Comparison of ENCODE assay signal across 31 cellular contexts in the genomic region with DNA sequence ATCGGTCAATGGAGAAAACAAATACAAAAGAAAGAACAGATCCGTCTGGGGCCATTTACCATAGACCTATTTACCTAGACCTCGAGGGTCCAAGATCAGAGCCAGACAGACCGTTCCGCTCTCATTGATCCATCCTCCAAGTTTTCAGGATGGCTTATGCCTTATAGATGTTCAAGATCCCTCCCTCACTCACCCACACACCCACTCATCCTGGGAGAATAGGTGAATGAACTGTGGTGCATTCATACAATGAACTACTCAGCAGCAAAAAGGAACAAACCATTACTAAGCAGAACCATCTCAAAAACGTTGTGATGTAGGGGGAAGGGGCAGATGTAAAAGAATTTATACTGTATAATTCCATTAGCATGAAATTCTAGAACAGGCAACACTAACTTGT.
"Had no signal": no experiment of that assay in that cellular context is flagged by ENCODE, and none has a peak within 500 bp of the region (broad histone marks: within the 10 kb centered on the region; RNA-seq: fewer than 3 reads in every experiment).

No MANE protein-coding gene starts in this region.

- H3K36me3 ChIP-seq: adrenal gland had no signal

- H3K4me3 ChIP-seq: adrenal gland had no signal

- H3K27ac ChIP-seq: adrenal gland, VCaP had no signal

- FAIRE-seq: astrocyte, TTC549 had no signal

- ATAC-seq: activated CD8-positive, alpha-beta T cell treated with anti-CD3 and anti-CD28 coated beads for 36 hours; activated naive CD4-positive, alpha-beta T cell treated with anti-CD3 and anti-CD28 coated beads, Interleukin-2, amount 50 U/mL, for 72 hours; activated T-cell treated with anti-CD3 and anti-CD28 coated beads, Interleukin-2, amount 50 U/mL, for 4 hours; activated T-cell treated with anti-CD3 and anti-CD28 coated beads, Interleukin-2, amount 50 U/mL, for 72 hours; activated T-helper 17 cell treated with anti-CD3 and anti-CD28 coated beads, Interleukin-2, amount 50 U/mL, for 72 hours had no signal

- H3K9me3 ChIP-seq: adrenal gland had no signal

- DNase-seq: activated B cell treated with CpG ODN at 0.5 μM for 24 hours; activated CD4-positive, alpha-beta memory T cell treated with anti-CD3 and anti-CD28 coated beads for 36 hours; activated CD4-positive, alpha-beta T cell treated with anti-CD3 and anti-CD28 coated beads for 4 hours; activated CD4-positive, alpha-beta T cell treated with anti-CD3 and anti-CD28 coated beads, Interleukin-2, amount 10 ng/mL, durations not matched to agents 24 days and 14 days; activated CD4-positive, alpha-beta T cell treated with anti-CD3 and anti-CD28 coated beads, Interleukin-2, amount 50 U/mL, for 1 hour; activated CD4-positive, alpha-beta T cell treated with anti-CD3 and anti-CD28 coated beads, Interleukin-2, amount 50 U/mL, for 4 hours; activated CD4-positive, CD25-positive, alpha-beta regulatory T cell treated with anti-CD3 and anti-CD28 coated beads, Interleukin-2, amount 50 U/mL, for 72 hours; activated CD8-positive, alpha-beta memory T cell treated with anti-CD3 and anti-CD28 coated beads, Interleukin-2, amount 50 U/mL, for 4 hours; activated CD8-positive, alpha-beta T cell treated with anti-CD3 and anti-CD28 coated beads for 36 hours; activated effector memory CD4-positive, alpha-beta T cell treated with anti-CD3 and anti-CD28 coated beads, Interleukin-2, amount 50 U/mL, for 16 hours; activated gamma-delta T cell treated with Interleukin-2 at 50 U/mL for 16 hours; activated naive CD4-positive, alpha-beta T cell; activated naive CD4-positive, alpha-beta T cell treated with anti-CD3 and anti-CD28 coated beads for 36 hours; activated naive CD4-positive, alpha-beta T cell treated with anti-CD3 and anti-CD28 coated beads, Interleukin-2, amount 50 U/mL, for 16 hours; activated naive CD8-positive, alpha-beta T cell treated with anti-CD3 and anti-CD28 coated beads for 36 hours; activated T-cell treated with anti-CD3 and anti-CD28 coated beads for 4 hours; activated T-cell treated with anti-CD3 and anti-CD28 coated beads, Interleukin-2, amount 50 U/mL, for 1 hour; activated T-cell treated with anti-CD3 and anti-CD28 coated beads, Interleukin-2, amount 50 U/mL, for 4 hours; activated T-cell treated with anti-CD3 and anti-CD28 coated beads, Interleukin-2, amount 50 U/mL, for 72 hours; adrenal gland; amniotic stem cell; aorta; central memory CD4-positive, alpha-beta T cell; T-helper 1 cell; T-helper 2 cell; T-helper 9 cell had no signal

- H3K27me3 ChIP-seq: adrenal gland had no signal
